1 cellular context compared by ENCODE assay signal in the genomic region with DNA sequence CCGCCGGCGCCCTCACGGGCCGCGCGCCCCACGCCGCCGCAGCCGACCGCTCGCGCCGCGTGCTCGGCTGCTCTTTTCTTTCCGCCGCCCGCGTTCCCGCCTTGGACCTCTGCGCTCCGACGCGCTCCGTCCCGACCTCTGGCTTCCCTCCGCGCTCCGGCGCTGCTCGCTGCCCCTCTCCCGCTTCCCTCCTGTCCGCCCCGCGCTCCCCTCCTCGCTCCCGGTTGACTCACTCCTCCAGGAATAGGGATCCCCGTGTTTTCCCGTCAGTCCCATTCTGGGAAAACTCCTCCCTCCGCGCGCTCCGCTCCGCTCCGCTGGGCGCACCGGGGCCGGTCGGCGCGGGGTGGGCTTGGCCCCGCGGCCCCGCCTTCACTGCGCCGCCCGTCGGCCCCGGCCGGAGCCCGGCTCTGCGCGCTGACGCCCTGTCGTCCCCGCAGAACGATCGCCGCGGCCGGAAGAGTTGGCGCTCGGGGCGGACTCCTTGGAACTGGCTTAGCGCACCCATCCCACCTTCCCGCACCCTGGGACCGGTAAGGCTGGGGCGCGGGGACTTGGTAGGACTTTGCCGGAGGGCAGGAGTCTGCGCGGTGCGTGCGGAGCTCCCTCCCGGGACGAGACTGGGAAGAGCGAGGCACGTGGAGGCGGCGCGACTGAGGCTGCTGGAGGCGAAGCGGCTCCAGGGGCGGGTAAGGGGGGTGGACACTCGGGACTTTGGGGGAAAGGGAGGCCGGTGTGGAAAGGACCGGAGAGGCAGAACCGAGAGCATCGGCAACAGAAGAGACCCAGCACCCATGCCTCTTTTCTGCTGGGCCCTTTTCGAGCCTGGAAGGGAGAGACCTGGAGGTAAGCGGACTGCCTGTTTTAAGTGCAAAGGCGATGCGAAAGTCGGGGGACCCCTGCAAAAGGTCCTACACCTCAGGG.
TF ChIP-seq lines count a peak whose summit lies in the region.

No MANE protein-coding gene starts in this region.

TF ChIP-seq in HEK293, 187 proteins besides CTCF, POLR2A, EP300 and RAD21 (continued from another document and continues in another):
- TF ChIP-seq, protein P1, sequence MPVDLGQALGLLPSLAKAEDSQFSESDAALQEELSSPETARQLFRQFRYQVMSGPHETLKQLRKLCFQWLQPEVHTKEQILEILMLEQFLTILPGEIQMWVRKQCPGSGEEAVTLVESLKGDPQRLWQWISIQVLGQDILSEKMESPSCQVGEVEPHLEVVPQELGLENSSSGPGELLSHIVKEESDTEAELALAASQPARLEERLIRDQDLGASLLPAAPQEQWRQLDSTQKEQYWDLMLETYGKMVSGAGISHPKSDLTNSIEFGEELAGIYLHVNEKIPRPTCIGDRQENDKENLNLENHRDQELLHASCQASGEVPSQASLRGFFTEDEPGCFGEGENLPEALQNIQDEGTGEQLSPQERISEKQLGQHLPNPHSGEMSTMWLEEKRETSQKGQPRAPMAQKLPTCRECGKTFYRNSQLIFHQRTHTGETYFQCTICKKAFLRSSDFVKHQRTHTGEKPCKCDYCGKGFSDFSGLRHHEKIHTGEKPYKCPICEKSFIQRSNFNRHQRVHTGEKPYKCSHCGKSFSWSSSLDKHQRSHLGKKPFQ (tag by site-specific recombination; IDR thresholded peaks at IDR 0.05), result no peak
- TF ChIP-seq ZNF830 (tag by site-specific recombination; IDR thresholded peaks at IDR 0.05; ENCODE audit: low read depth), result no peak
- no peak for TF ChIP-seq WT1 (tag by site-specific recombination; IDR thresholded peaks at IDR 0.05)
- TF ChIP-seq ZBTB48 (tag by site-specific recombination; IDR thresholded peaks at IDR 0.05), result no peak
- no peak for TF ChIP-seq ZSCAN16 (tag by site-specific recombination; IDR thresholded peaks at IDR 0.05)
- no peak for TF ChIP-seq ZNF473 (tag by site-specific recombination; IDR thresholded peaks at IDR 0.05)
- TF ChIP-seq, protein P2, sequence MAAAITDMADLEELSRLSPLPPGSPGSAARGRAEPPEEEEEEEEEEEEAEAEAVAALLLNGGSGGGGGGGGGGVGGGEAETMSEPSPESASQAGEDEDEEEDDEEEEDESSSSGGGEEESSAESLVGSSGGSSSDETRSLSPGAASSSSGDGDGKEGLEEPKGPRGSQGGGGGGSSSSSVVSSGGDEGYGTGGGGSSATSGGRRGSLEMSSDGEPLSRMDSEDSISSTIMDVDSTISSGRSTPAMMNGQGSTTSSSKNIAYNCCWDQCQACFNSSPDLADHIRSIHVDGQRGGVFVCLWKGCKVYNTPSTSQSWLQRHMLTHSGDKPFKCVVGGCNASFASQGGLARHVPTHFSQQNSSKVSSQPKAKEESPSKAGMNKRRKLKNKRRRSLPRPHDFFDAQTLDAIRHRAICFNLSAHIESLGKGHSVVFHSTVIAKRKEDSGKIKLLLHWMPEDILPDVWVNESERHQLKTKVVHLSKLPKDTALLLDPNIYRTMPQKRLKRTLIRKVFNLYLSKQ (tag by site-specific recombination; IDR thresholded peaks at IDR 0.05; ENCODE audit: borderline replicate concordance), result no peak
- no peak for TF ChIP-seq ZNF571 (tag by site-specific recombination; IDR thresholded peaks at IDR 0.05)
- no peak for TF ChIP-seq ZNF311 (tag by site-specific recombination; IDR thresholded peaks at IDR 0.05; ENCODE audit: borderline replicate concordance)
- TF ChIP-seq, protein P3, sequence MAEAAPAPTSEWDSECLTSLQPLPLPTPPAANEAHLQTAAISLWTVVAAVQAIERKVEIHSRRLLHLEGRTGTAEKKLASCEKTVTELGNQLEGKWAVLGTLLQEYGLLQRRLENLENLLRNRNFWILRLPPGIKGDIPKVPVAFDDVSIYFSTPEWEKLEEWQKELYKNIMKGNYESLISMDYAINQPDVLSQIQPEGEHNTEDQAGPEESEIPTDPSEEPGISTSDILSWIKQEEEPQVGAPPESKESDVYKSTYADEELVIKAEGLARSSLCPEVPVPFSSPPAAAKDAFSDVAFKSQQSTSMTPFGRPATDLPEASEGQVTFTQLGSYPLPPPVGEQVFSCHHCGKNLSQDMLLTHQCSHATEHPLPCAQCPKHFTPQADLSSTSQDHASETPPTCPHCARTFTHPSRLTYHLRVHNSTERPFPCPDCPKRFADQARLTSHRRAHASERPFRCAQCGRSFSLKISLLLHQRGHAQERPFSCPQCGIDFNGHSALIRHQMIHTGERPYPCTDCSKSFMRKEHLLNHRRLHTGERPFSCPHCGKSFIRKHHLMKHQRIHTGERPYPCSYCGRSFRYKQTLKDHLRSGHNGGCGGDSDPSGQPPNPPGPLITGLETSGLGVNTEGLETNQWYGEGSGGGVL (tag by site-specific recombination; IDR thresholded peaks at IDR 0.05), result peak; percentile 72
- no peak for TF ChIP-seq ZNF211 (tag by site-specific recombination; IDR thresholded peaks at IDR 0.05; ENCODE audit: low read depth)
- no peak for TF ChIP-seq ZNF391 (tag by site-specific recombination; IDR thresholded peaks at IDR 0.05; ENCODE audit: borderline replicate concordance, low read depth)
- TF ChIP-seq, protein P4, sequence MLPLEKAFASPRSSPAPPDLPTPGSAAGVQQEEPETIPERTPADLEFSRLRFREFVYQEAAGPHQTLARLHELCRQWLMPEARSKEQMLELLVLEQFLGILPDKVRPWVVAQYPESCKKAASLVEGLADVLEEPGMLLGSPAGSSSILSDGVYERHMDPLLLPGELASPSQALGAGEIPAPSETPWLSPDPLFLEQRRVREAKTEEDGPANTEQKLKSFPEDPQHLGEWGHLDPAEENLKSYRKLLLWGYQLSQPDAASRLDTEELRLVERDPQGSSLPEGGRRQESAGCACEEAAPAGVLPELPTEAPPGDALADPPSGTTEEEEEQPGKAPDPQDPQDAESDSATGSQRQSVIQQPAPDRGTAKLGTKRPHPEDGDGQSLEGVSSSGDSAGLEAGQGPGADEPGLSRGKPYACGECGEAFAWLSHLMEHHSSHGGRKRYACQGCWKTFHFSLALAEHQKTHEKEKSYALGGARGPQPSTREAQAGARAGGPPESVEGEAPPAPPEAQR (tag by site-specific recombination; IDR thresholded peaks at IDR 0.05), result no peak
- TF ChIP-seq, protein P5, sequence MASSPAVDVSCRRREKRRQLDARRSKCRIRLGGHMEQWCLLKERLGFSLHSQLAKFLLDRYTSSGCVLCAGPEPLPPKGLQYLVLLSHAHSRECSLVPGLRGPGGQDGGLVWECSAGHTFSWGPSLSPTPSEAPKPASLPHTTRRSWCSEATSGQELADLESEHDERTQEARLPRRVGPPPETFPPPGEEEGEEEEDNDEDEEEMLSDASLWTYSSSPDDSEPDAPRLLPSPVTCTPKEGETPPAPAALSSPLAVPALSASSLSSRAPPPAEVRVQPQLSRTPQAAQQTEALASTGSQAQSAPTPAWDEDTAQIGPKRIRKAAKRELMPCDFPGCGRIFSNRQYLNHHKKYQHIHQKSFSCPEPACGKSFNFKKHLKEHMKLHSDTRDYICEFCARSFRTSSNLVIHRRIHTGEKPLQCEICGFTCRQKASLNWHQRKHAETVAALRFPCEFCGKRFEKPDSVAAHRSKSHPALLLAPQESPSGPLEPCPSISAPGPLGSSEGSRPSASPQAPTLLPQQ (tag by site-specific recombination; IDR thresholded peaks at IDR 0.05), result peak; percentile 54; the same call in 1 of the 2 replicates
- peak; percentile 82; the same call in 1 of the 2 replicates for TF ChIP-seq ZEB2 (tag by site-specific recombination; IDR thresholded peaks at IDR 0.05)
- TF ChIP-seq ZNF792 (tag by site-specific recombination; IDR thresholded peaks at IDR 0.05), result no peak
- no peak for TF ChIP-seq ZNF837 (tag by site-specific recombination; IDR thresholded peaks at IDR 0.05)
- TF ChIP-seq ZNF777 (tag by site-specific recombination; IDR thresholded peaks at IDR 0.05; ENCODE audit: borderline replicate concordance), result no peak
- TF ChIP-seq ZXDB (tag by site-specific recombination; IDR thresholded peaks at IDR 0.05), result peak; percentile 86
- TF ChIP-seq, protein P6, sequence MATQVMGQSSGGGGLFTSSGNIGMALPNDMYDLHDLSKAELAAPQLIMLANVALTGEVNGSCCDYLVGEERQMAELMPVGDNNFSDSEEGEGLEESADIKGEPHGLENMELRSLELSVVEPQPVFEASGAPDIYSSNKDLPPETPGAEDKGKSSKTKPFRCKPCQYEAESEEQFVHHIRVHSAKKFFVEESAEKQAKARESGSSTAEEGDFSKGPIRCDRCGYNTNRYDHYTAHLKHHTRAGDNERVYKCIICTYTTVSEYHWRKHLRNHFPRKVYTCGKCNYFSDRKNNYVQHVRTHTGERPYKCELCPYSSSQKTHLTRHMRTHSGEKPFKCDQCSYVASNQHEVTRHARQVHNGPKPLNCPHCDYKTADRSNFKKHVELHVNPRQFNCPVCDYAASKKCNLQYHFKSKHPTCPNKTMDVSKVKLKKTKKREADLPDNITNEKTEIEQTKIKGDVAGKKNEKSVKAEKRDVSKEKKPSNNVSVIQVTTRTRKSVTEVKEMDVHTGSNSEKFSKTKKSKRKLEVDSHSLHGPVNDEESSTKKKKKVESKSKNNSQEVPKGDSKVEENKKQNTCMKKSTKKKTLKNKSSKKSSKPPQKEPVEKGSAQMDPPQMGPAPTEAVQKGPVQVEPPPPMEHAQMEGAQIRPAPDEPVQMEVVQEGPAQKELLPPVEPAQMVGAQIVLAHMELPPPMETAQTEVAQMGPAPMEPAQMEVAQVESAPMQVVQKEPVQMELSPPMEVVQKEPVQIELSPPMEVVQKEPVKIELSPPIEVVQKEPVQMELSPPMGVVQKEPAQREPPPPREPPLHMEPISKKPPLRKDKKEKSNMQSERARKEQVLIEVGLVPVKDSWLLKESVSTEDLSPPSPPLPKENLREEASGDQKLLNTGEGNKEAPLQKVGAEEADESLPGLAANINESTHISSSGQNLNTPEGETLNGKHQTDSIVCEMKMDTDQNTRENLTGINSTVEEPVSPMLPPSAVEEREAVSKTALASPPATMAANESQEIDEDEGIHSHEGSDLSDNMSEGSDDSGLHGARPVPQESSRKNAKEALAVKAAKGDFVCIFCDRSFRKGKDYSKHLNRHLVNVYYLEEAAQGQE (tag by site-specific recombination; IDR thresholded peaks at IDR 0.05), result no peak
- TF ChIP-seq ZNF132 (tag by site-specific recombination; IDR thresholded peaks at IDR 0.05; ENCODE audit: borderline replicate concordance), result no peak
- no peak for TF ChIP-seq OVOL3 (tag by site-specific recombination; IDR thresholded peaks at IDR 0.05)
- TF ChIP-seq ZNF585B (tag by site-specific recombination; IDR thresholded peaks at IDR 0.05), result no peak
- TF ChIP-seq ZBTB17 (tag by site-specific recombination; IDR thresholded peaks at IDR 0.05), result peak; percentile 60
- no peak for TF ChIP-seq ZNF10 (tag by site-specific recombination; IDR thresholded peaks at IDR 0.05)
- no peak for TF ChIP-seq ZNF555 (tag by site-specific recombination; conservative IDR thresholded peaks at IDR 0.05)
- TF ChIP-seq ZFP69B (tag by site-specific recombination; IDR thresholded peaks at IDR 0.05), result no peak; the same call in 1 of the 2 replicates
- TF ChIP-seq GLIS1 (tag by site-specific recombination; IDR thresholded peaks at IDR 0.05), result peak; percentile 85
- TF ChIP-seq ZNF404 (tag by site-specific recombination; IDR thresholded peaks at IDR 0.05), result no peak
- TF ChIP-seq ZNF843 (tag by site-specific recombination; IDR thresholded peaks at IDR 0.05), result no peak
- no peak for TF ChIP-seq ZNF274 (IDR thresholded peaks at IDR 0.05; ENCODE audit: low read length)
- no peak for TF ChIP-seq ZNF274 (tag by site-specific recombination; IDR thresholded peaks at IDR 0.05; ENCODE audit: borderline replicate concordance)
- TF ChIP-seq ZNF549 (tag by site-specific recombination; IDR thresholded peaks at IDR 0.05), result no peak
- TF ChIP-seq ZNF175 (tag by site-specific recombination; IDR thresholded peaks at IDR 0.05), result no peak
- TF ChIP-seq, protein P7, sequence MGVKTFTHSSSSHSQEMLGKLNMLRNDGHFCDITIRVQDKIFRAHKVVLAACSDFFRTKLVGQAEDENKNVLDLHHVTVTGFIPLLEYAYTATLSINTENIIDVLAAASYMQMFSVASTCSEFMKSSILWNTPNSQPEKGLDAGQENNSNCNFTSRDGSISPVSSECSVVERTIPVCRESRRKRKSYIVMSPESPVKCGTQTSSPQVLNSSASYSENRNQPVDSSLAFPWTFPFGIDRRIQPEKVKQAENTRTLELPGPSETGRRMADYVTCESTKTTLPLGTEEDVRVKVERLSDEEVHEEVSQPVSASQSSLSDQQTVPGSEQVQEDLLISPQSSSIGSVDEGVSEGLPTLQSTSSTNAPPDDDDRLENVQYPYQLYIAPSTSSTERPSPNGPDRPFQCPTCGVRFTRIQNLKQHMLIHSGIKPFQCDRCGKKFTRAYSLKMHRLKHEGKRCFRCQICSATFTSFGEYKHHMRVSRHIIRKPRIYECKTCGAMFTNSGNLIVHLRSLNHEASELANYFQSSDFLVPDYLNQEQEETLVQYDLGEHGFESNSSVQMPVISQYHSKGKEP (tag by site-specific recombination; IDR thresholded peaks at IDR 0.05), result no peak
- TF ChIP-seq, protein P8, sequence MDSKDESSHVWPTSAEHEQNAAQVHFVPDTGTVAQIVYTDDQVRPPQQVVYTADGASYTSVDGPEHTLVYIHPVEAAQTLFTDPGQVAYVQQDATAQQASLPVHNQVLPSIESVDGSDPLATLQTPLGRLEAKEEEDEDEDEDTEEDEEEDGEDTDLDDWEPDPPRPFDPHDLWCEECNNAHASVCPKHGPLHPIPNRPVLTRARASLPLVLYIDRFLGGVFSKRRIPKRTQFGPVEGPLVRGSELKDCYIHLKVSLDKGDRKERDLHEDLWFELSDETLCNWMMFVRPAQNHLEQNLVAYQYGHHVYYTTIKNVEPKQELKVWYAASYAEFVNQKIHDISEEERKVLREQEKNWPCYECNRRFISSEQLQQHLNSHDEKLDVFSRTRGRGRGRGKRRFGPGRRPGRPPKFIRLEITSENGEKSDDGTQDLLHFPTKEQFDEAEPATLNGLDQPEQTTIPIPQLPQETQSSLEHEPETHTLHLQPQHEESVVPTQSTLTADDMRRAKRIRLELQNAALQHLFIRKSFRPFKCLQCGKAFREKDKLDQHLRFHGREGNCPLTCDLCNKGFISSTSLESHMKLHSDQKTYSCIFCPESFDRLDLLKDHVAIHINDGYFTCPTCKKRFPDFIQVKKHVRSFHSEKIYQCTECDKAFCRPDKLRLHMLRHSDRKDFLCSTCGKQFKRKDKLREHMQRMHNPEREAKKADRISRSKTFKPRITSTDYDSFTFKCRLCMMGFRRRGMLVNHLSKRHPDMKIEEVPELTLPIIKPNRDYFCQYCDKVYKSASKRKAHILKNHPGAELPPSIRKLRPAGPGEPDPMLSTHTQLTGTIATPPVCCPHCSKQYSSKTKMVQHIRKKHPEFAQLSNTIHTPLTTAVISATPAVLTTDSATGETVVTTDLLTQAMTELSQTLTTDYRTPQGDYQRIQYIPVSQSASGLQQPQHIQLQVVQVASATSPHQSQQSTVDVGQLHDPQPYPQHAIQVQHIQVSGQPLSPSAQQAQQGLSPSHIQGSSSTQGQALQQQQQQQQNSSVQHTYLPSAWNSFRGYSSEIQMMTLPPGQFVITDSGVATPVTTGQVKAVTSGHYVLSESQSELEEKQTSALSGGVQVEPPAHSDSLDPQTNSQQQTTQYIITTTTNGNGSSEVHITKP (tag by site-specific recombination; IDR thresholded peaks at IDR 0.05), result 0 out of 2 replicates have a peak, but pooled peaks have one; percentile 19
